ENCODE assay signal across 1 cellular context in the genomic region with DNA sequence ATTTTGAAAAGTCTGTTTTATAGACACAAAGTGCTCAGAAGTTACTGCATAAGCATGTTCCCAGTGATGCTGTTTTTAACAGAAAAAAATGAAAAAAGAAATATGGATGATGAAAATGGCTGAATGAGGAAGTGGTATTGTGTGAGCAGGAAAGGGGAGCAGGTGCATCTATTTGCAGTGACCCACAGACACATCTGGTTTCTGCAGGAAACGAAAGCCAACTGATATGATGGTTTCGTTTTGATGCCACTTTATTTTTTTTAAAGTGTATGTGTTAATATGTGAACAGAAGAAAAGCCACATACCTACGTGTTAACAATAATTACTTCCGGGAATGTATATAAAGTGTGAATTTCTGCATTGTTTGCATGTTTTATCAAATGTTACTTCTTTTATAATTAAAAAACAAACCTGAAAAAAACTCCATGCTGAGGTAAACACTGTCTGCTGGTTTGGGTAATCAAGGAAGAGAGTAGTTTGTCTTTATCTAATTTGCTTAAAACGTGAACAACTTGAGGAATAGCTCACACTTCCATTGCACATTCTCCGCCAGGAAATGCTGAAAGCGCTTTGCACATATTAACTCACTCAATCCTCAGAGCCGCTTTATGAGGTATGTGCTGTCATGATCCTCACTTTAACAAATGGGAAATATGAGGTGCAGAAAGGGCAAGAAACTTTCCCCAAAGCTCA.
TF ChIP-seq lines count a peak whose summit lies in the region.

No MANE protein-coding gene starts in this region.

TF ChIP-seq in GM12878, 131 proteins besides CTCF, POLR2A, EP300 and RAD21 (continued from another document and continues in another):
- TF ChIP-seq, protein P1, sequence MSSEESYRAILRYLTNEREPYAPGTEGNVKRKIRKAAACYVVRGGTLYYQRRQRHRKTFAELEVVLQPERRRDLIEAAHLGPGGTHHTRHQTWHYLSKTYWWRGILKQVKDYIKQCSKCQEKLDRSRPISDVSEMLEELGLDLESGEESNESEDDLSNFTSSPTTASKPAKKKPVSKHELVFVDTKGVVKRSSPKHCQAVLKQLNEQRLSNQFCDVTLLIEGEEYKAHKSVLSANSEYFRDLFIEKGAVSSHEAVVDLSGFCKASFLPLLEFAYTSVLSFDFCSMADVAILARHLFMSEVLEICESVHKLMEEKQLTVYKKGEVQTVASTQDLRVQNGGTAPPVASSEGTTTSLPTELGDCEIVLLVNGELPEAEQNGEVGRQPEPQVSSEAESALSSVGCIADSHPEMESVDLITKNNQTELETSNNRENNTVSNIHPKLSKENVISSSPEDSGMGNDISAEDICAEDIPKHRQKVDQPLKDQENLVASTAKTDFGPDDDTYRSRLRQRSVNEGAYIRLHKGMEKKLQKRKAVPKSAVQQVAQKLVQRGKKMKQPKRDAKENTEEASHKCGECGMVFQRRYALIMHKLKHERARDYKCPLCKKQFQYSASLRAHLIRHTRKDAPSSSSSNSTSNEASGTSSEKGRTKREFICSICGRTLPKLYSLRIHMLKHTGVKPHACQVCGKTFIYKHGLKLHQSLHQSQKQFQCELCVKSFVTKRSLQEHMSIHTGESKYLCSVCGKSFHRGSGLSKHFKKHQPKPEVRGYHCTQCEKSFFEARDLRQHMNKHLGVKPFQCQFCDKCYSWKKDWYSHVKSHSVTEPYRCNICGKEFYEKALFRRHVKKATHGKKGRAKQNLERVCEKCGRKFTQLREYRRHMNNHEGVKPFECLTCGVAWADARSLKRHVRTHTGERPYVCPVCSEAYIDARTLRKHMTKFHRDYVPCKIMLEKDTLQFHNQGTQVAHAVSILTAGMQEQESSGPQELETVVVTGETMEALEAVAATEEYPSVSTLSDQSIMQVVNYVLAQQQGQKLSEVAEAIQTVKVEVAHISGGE (CRISPR knock-in tag; IDR thresholded peaks at IDR 0.05) = no peak
- no peak; the same call in 1 of the 2 replicates for TF ChIP-seq ZBTB33 (IDR thresholded peaks at IDR 0.05)
- no peak for TF ChIP-seq RELA (IDR thresholded peaks at IDR 0.05; ENCODE audit: borderline replicate concordance, partially characterized antibody)
- TF ChIP-seq MTA2 (IDR thresholded peaks at IDR 0.05; ENCODE audit: low read depth) = peak; percentile 98
- no peak for TF ChIP-seq KAT2A (conservative IDR thresholded peaks at IDR 0.05; ENCODE audit: control insufficient read depth, low read depth, low read length)
- peak; percentile 89 for TF ChIP-seq JUNB (IDR thresholded peaks at IDR 0.05)
- TF ChIP-seq SMAD5 (IDR thresholded peaks at IDR 0.05; ENCODE audit: low read depth) = no peak
- no peak for TF ChIP-seq STAT3 (IDR thresholded peaks at IDR 0.05; ENCODE audit: low read depth, low read length)
- no peak for TF ChIP-seq ZNF207 (IDR thresholded peaks at IDR 0.05; ENCODE audit: borderline replicate concordance)
- TF ChIP-seq ZNF384 (IDR thresholded peaks at IDR 0.05; ENCODE audit: borderline replicate concordance, low read depth, low read length) = peak; percentile 94
- peak; percentile 36; the same call in 1 of the 2 replicates for TF ChIP-seq GATAD2B (conservative IDR thresholded peaks at IDR 0.05; ENCODE audit: low read depth)
- peak; percentile 92 for TF ChIP-seq ATF7 (IDR thresholded peaks at IDR 0.05; ENCODE audit: low read depth)
- TF ChIP-seq ZBED1 (IDR thresholded peaks at IDR 0.05; ENCODE audit: borderline replicate concordance) = 0 out of 2 replicates have a peak, but pooled peaks have one; percentile 9
- TF ChIP-seq ZNF24 (IDR thresholded peaks at IDR 0.05) = 0 out of 2 replicates have a peak, but pooled peaks have one; percentile 44
- TF ChIP-seq SUZ12 (IDR thresholded peaks at IDR 0.05; ENCODE audit: unreplicated experiment) = no peak
- peak; percentile 47; the same call in 1 of the 2 replicates for TF ChIP-seq TBL1XR1 (IDR thresholded peaks at IDR 0.05; ENCODE audit: low read depth, low read length)
- no peak for TF ChIP-seq RBBP5 (conservative IDR thresholded peaks at IDR 0.05)
- TF ChIP-seq CREM (IDR thresholded peaks at IDR 0.05; ENCODE audit: low read depth) = peak; percentile 81
- TF ChIP-seq, protein P2, sequence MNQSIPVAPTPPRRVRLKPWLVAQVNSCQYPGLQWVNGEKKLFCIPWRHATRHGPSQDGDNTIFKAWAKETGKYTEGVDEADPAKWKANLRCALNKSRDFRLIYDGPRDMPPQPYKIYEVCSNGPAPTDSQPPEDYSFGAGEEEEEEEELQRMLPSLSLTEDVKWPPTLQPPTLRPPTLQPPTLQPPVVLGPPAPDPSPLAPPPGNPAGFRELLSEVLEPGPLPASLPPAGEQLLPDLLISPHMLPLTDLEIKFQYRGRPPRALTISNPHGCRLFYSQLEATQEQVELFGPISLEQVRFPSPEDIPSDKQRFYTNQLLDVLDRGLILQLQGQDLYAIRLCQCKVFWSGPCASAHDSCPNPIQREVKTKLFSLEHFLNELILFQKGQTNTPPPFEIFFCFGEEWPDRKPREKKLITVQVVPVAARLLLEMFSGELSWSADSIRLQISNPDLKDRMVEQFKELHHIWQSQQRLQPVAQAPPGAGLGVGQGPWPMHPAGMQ (IDR thresholded peaks at IDR 0.05; ENCODE audit: borderline replicate concordance) = no peak
- TF ChIP-seq PAX5 (IDR thresholded peaks at IDR 0.05; ENCODE audit: borderline replicate concordance, low read depth, low read length) = peak; percentile 93
- no peak for TF ChIP-seq JUND (IDR thresholded peaks at IDR 0.05; ENCODE audit: low read depth, low read length)
- TF ChIP-seq, protein P3, sequence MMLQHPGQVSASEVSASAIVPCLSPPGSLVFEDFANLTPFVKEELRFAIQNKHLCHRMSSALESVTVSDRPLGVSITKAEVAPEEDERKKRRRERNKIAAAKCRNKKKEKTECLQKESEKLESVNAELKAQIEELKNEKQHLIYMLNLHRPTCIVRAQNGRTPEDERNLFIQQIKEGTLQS (IDR thresholded peaks at IDR 0.05; ENCODE audit: borderline replicate concordance, extremely low read depth, low read depth, low read length) = no peak
- peak; percentile 96 for TF ChIP-seq RUNX3 (IDR thresholded peaks at IDR 0.05; ENCODE audit: low read length)
- peak; percentile 89 for TF ChIP-seq YY1 (IDR thresholded peaks at IDR 0.05; ENCODE audit: low read depth, low read length)
- TF ChIP-seq, protein P4, sequence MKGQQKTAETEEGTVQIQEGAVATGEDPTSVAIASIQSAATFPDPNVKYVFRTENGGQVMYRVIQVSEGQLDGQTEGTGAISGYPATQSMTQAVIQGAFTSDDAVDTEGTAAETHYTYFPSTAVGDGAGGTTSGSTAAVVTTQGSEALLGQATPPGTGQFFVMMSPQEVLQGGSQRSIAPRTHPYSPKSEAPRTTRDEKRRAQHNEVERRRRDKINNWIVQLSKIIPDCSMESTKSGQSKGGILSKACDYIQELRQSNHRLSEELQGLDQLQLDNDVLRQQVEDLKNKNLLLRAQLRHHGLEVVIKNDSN (IDR thresholded peaks at IDR 0.05; ENCODE audit: borderline replicate concordance, extremely low read length, insufficient read depth, low read depth, low read length) = no peak
- TF ChIP-seq SREBF1 (IDR thresholded peaks at IDR 0.05; ENCODE audit: low read length) = no peak
- TF ChIP-seq NRF1 (conservative IDR thresholded peaks at IDR 0.05; ENCODE audit: low read depth, low read length) = no peak
- TF ChIP-seq CHD2 (IDR thresholded peaks at IDR 0.05; ENCODE audit: borderline replicate concordance, low read depth, low read length) = peak; percentile 65; the same call in 1 of the 2 replicates
- peak; percentile 88 for TF ChIP-seq DPF2 (IDR thresholded peaks at IDR 0.05)
- TF ChIP-seq RFX5 (IDR thresholded peaks at IDR 0.05; ENCODE audit: low read depth, low read length) = no peak
- TF ChIP-seq, protein P5, sequence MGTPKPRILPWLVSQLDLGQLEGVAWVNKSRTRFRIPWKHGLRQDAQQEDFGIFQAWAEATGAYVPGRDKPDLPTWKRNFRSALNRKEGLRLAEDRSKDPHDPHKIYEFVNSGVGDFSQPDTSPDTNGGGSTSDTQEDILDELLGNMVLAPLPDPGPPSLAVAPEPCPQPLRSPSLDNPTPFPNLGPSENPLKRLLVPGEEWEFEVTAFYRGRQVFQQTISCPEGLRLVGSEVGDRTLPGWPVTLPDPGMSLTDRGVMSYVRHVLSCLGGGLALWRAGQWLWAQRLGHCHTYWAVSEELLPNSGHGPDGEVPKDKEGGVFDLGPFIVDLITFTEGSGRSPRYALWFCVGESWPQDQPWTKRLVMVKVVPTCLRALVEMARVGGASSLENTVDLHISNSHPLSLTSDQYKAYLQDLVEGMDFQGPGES (IDR thresholded peaks at IDR 0.05) = no peak
- no peak for TF ChIP-seq ESRRA (IDR thresholded peaks at IDR 0.05; ENCODE audit: low read length)
- peak; percentile 91 for TF ChIP-seq ZNF217 (IDR thresholded peaks at IDR 0.05)
- peak; percentile 86 for TF ChIP-seq MEF2B (IDR thresholded peaks at IDR 0.05; ENCODE audit: partially characterized antibody, poor library complexity, severe bottlenecking)
- no peak for TF ChIP-seq ELK1 (IDR thresholded peaks at IDR 0.05; ENCODE audit: low read depth, low read length)
- TF ChIP-seq YBX1 (IDR thresholded peaks at IDR 0.05) = no peak
- TF ChIP-seq CBX5 (IDR thresholded peaks at IDR 0.05; ENCODE audit: low read depth) = no peak
- TF ChIP-seq IKZF2 (IDR thresholded peaks at IDR 0.05) = peak; percentile 89 to 95
- no peak for TF ChIP-seq HDGF (IDR thresholded peaks at IDR 0.05)
- no peak for TF ChIP-seq NR2C2 (IDR thresholded peaks at IDR 0.05; ENCODE audit: borderline replicate concordance, control insufficient read depth, insufficient read length, low read depth)
- 0 out of 2 replicates have a peak, but pooled peaks have one; percentile 25 for TF ChIP-seq ASH2L (IDR thresholded peaks at IDR 0.05; ENCODE audit: borderline replicate concordance, low read depth)
- TF ChIP-seq, protein P6, sequence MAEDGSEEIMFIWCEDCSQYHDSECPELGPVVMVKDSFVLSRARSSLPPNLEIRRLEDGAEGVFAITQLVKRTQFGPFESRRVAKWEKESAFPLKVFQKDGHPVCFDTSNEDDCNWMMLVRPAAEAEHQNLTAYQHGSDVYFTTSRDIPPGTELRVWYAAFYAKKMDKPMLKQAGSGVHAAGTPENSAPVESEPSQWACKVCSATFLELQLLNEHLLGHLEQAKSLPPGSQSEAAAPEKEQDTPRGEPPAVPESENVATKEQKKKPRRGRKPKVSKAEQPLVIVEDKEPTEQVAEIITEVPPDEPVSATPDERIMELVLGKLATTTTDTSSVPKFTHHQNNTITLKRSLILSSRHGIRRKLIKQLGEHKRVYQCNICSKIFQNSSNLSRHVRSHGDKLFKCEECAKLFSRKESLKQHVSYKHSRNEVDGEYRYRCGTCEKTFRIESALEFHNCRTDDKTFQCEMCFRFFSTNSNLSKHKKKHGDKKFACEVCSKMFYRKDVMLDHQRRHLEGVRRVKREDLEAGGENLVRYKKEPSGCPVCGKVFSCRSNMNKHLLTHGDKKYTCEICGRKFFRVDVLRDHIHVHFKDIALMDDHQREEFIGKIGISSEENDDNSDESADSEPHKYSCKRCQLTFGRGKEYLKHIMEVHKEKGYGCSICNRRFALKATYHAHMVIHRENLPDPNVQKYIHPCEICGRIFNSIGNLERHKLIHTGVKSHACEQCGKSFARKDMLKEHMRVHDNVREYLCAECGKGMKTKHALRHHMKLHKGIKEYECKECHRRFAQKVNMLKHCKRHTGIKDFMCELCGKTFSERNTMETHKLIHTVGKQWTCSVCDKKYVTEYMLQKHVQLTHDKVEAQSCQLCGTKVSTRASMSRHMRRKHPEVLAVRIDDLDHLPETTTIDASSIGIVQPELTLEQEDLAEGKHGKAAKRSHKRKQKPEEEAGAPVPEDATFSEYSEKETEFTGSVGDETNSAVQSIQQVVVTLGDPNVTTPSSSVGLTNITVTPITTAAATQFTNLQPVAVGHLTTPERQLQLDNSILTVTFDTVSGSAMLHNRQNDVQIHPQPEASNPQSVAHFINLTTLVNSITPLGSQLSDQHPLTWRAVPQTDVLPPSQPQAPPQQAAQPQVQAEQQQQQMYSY (CRISPR knock-in tag; IDR thresholded peaks at IDR 0.05) = no peak
- TF ChIP-seq, protein P7, sequence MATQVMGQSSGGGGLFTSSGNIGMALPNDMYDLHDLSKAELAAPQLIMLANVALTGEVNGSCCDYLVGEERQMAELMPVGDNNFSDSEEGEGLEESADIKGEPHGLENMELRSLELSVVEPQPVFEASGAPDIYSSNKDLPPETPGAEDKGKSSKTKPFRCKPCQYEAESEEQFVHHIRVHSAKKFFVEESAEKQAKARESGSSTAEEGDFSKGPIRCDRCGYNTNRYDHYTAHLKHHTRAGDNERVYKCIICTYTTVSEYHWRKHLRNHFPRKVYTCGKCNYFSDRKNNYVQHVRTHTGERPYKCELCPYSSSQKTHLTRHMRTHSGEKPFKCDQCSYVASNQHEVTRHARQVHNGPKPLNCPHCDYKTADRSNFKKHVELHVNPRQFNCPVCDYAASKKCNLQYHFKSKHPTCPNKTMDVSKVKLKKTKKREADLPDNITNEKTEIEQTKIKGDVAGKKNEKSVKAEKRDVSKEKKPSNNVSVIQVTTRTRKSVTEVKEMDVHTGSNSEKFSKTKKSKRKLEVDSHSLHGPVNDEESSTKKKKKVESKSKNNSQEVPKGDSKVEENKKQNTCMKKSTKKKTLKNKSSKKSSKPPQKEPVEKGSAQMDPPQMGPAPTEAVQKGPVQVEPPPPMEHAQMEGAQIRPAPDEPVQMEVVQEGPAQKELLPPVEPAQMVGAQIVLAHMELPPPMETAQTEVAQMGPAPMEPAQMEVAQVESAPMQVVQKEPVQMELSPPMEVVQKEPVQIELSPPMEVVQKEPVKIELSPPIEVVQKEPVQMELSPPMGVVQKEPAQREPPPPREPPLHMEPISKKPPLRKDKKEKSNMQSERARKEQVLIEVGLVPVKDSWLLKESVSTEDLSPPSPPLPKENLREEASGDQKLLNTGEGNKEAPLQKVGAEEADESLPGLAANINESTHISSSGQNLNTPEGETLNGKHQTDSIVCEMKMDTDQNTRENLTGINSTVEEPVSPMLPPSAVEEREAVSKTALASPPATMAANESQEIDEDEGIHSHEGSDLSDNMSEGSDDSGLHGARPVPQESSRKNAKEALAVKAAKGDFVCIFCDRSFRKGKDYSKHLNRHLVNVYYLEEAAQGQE (IDR thresholded peaks at IDR 0.05; ENCODE audit: low read depth, low read length) = no peak
- TF ChIP-seq POLR2AphosphoS5 (IDR thresholded peaks at IDR 0.05; ENCODE audit: low read length) = no peak
- TF ChIP-seq ZNF622 (IDR thresholded peaks at IDR 0.05) = no peak
